Comparison of ENCODE assay signal across 8 cellular contexts in genomic region chr17:38322156-38322779, GRCh38. TPM values are rescaled to one million over a fixed set of nuclear protein-coding genes. Genes with fewer than 3 reads are reported as not detected.
DNase-seq lines count a peak whose midpoint lies in the region; ATAC-seq, FAIRE-seq and TF ChIP-seq lines count a peak whose summit lies in the region.

No MANE protein-coding gene starts in this region.

- H3K9me3 ChIP-seq in AG04450 (ENCODE audit: control insufficient read depth, insufficient read depth, low read length) (no peaks in the 10 kb centered on the region), pancreas (no peaks in the 10 kb centered on the region)

- intact Hi-C loops in pancreas (cut with DNase I): no loop called here

- CTCF ChIA-PET in AG04450 (lab: Charles Lee): interaction anchor here (0.6 to 2.4 kb wide), 25 partner anchors 8 to 933 kb away, joined by 3 to 28 read pairs (median 4); partner anchors contain the start of gene SOCS7

- TF ChIP-seq CTCF in AG04450 (IDR thresholded peaks at IDR 0.05; ENCODE audit: low read depth, low read length): peak; percentile 63
- peak; percentile 80 for TF ChIP-seq CTCF in fibroblast of the aortic adventitia (IDR thresholded peaks at IDR 0.05; ENCODE audit: insufficient read depth, low read length)
- TF ChIP-seq CTCF in pancreas (IDR thresholded peaks at IDR 0.05): peak; percentile 64 to 90 (median 80)

- WGBS in pancreas, 2 donors: 16 to 17% methylated on average over 8 of the region's 8 CpGs

- TF ChIP-seq POLR2A in GM12892 (IDR thresholded peaks at IDR 0.05; ENCODE audit: low read depth, low read length): no peak

- POLR2A ChIA-PET in AG04450 (lab: Yijun Ruan, JAX): no interaction called here

- H3K4me1 ChIP-seq in pancreas: no peaks in the 10 kb centered on the region

- no peak overlapping the region for H3K27ac ChIP-seq in AG04450 (ENCODE audit: low read depth, low read length)
- no peak overlapping the region for H3K27ac ChIP-seq in pancreas

- H3K27me3 ChIP-seq in AG04450 (ENCODE audit: control insufficient read depth, insufficient read depth, low read length) (peaks cover 3% of the 10 kb centered on the region), pancreas (no peaks in the 10 kb centered on the region)

- FAIRE-seq in GM12892 (lab: Jason Lieb, UNC): no peak
- no peak for FAIRE-seq in pancreas (lab: Jason Lieb, UNC)
- no peak for FAIRE-seq in urothelium cell line (lab: Jason Lieb, UNC)

- H3K4me3 ChIP-seq in AG04450 (ENCODE audit: low read depth, low read length) (no peak overlapping the region), fibroblast of the aortic adventitia (ENCODE audit: low read depth, low read length) (no peak overlapping the region), pancreas (no peak overlapping the region)

- peak; percentile 64 to 90 (median 81) for ATAC-seq in pancreas

- no peak for DNase-seq in AG04450 (ENCODE audit: low read depth, low spot score)
- peak; percentile 59 for DNase-seq in GM12892 (ENCODE audit: insufficient read length)
- DNase-seq in OCI-M1 (lab: John Stamatoyannopoulos, UW): peak; percentile 57
- DNase-seq in activated T-cell treated with anti-CD3 and anti-CD28 coated beads, Interleukin-2, amount 50 U/mL, for 48 hours: peak; percentile 82 to 86
- peak; percentile 55 for DNase-seq in fibroblast of the aortic adventitia (ENCODE audit: low read depth)
- peak in 5 of 6 donors; percentile 18 to 87 (median 54) for DNase-seq in pancreas
- DNase-seq in urothelium cell line (ENCODE audit: low spot score): peak; percentile 78
- no peak for DNase-seq in ureter (ENCODE audit: low spot score)

- peaks cover 0 to 11% (median 0%) of the 10 kb centered on the region in 3 donors for H3K36me3 ChIP-seq in pancreas

RNA-seq across cellular contexts. Expression of gene GPR179, which starts 21.5 kb away (rescaled TPM):
- polyA plus RNA-seq in AG04450 (2011; rRNA removed): not detected in 2 replicates
- 0.05 TPM in 1 of 2 replicates, not detected in the other for polyA minus RNA-seq in AG04450 (2011; rRNA and poly(A)+ RNA removed)
- 0.08 TPM for polyA plus RNA-seq in GM12892 (2012; ENCODE audit: missing spikeins)
- under 0.01 TPM in 2 replicates for total RNA-seq in fibroblast of the aortic adventitia (ENCODE audit: low replicate concordance)
- under 1 TPM in 5 of 6 donors, not detected in 1; 0.05 to 0.61 (median 0.12) TPM for total RNA-seq in pancreas
- polyA plus RNA-seq in pancreas: under 1 TPM; 0.34 to 0.45 TPM
- 0.05 TPM for total RNA-seq in ureter

RNA-seq across cellular contexts. Expression of gene MRPL45, which starts 25.3 kb away (rescaled TPM):
- polyA plus RNA-seq in AG04450 (2011; rRNA removed): 78.1 and 86.0 TPM in 2 replicates
- polyA minus RNA-seq in AG04450 (2011; rRNA and poly(A)+ RNA removed): 37.4 and 39.3 TPM in 2 replicates
- 48.5 TPM for polyA plus RNA-seq in GM12892 (2012; ENCODE audit: missing spikeins)
- total RNA-seq in fibroblast of the aortic adventitia (ENCODE audit: low replicate concordance): 34.1 and 42.2 TPM in 2 replicates
- 10 to 100 TPM; 14.1 to 29.1 (median 19.5) TPM for total RNA-seq in pancreas
- 10 to 100 TPM in 1 of 2 donors, 1 to 10 TPM in 1; 9.2 to 21.1 TPM for polyA plus RNA-seq in pancreas
- total RNA-seq in ureter: 31.1 TPM

RNA-seq across cellular contexts. Expression of gene SOCS7, which starts 29.4 kb away (rescaled TPM):
- polyA plus RNA-seq in AG04450 (2011; rRNA removed) (5.8 and 6.5 TPM in 2 replicates), pancreas (10 to 100 TPM in 1 of 2 donors, 1 to 10 TPM in 1; 5.5 to 10.7 TPM)
- polyA minus RNA-seq in AG04450 (2011; rRNA and poly(A)+ RNA removed): 20.5 and 20.6 TPM in 2 replicates
- polyA plus RNA-seq in GM12892 (2012; ENCODE audit: missing spikeins): 7.7 TPM
- total RNA-seq in fibroblast of the aortic adventitia (ENCODE audit: low replicate concordance) (11.7 and 18.8 TPM in 2 replicates), pancreas (10 to 100 TPM; 13.1 to 24.0 (median 18.6) TPM), ureter (25.6 TPM)

Comparison
In these comparisons a context has a peak if more than half of its experiments do, and no peak if none do; other contexts are left out.
1. DNase-seq: peak in GM12892 (single experiment), OCI-M1 (single experiment), activated T-cell treated with anti-CD3 and anti-CD28 coated beads, Interleukin-2, amount 50 U/mL, for 48 hours (2 of 2), fibroblast of the aortic adventitia (single experiment), pancreas (5 of 6) and urothelium cell line (single experiment); none in AG04450 (single experiment) and ureter (single experiment).
2. Peak in every context shown above with its lines, with median percentiles within 50 percentile points of each other: CTCF ChIP-seq.